ENCODE assay signal across 26 cellular contexts in genomic region chr15:29086891-29087290, GRCh38.
"Had no signal": no experiment of that assay in that cellular context is flagged by ENCODE, and none has a peak within 500 bp of the region (broad histone marks: within the 10 kb centered on the region; RNA-seq: fewer than 3 reads in every experiment).

No MANE protein-coding gene starts in this region.

- H3K27ac ChIP-seq: ascending aorta, breast epithelium, cardiac muscle cell, colonic mucosa, epithelial cell of prostate, esophagus squamous epithelium had no signal

- H3K4me1 ChIP-seq: ascending aorta, breast epithelium, colonic mucosa, esophagus squamous epithelium had no signal

- H3K36me3 ChIP-seq: ascending aorta, breast epithelium, cardiac muscle cell, colonic mucosa, esophagus squamous epithelium had no signal

- H3K27ac Mint-ChIP-seq: activated CD4-positive, alpha-beta memory T cell treated with anti-CD3 and anti-CD28 coated beads for 36 hours; activated CD4-positive, alpha-beta T cell treated with anti-CD3 and anti-CD28 coated beads for 36 hours; activated CD4-positive, alpha-beta T cell treated with anti-CD3 and anti-CD28 coated beads, Interleukin-2, amount 10 ng/mL, durations not matched to agents 24 days and 14 days; activated CD8-positive, alpha-beta memory T cell treated with anti-CD3 and anti-CD28 coated beads, Interleukin-2, amount 10 ng/mL, durations not matched to agents 7 days and 5 days; activated naive CD4-positive, alpha-beta T cell treated with anti-CD3 and anti-CD28 coated beads, Interleukin-2, amount 10 ng/mL, durations not matched to agents 7 days and 5 days had no signal

- H3K27me3 ChIP-seq: ascending aorta, breast epithelium, cardiac muscle cell, colonic mucosa, esophagus squamous epithelium had no signal

- H3K9me3 Mint-ChIP-seq: activated CD4-positive, alpha-beta T cell treated with anti-CD3 and anti-CD28 coated beads, Interleukin-2, amount 10 ng/mL, durations not matched to agents 24 days and 14 days; activated naive CD4-positive, alpha-beta T cell treated with anti-CD3 and anti-CD28 coated beads, Interleukin-2, amount 10 ng/mL, durations not matched to agents 7 days and 5 days had no signal

- H3K9me3 ChIP-seq: ascending aorta, colonic mucosa, esophagus squamous epithelium had no signal

- ATAC-seq: activated CD4-positive, alpha-beta T cell treated with anti-CD3 and anti-CD28 coated beads for 36 hours; activated CD8-positive, alpha-beta memory T cell treated with anti-CD3 and anti-CD28 coated beads, Interleukin-2, amount 10 ng/mL, durations not matched to agents 7 days and 5 days; activated CD8-positive, alpha-beta T cell treated with anti-CD3 and anti-CD28 coated beads, Interleukin-2, amount 10 ng/mL, durations not matched to agents 7 days and 5 days; activated naive CD4-positive, alpha-beta T cell treated with anti-CD3 and anti-CD28 coated beads, Interleukin-2, amount 50 U/mL, for 72 hours had no signal

- H3K4me3 ChIP-seq: ascending aorta, breast epithelium, cardiac muscle cell, colonic mucosa, esophagus squamous epithelium had no signal

- H3K27me3 Mint-ChIP-seq: activated CD4-positive, alpha-beta memory T cell treated with anti-CD3 and anti-CD28 coated beads for 36 hours; activated CD4-positive, alpha-beta T cell treated with anti-CD3 and anti-CD28 coated beads for 36 hours; activated CD8-positive, alpha-beta memory T cell treated with anti-CD3 and anti-CD28 coated beads, Interleukin-2, amount 10 ng/mL, durations not matched to agents 7 days and 5 days; activated naive CD4-positive, alpha-beta T cell treated with anti-CD3 and anti-CD28 coated beads, Interleukin-2, amount 10 ng/mL, durations not matched to agents 7 days and 5 days; activated naive CD8-positive, alpha-beta T cell treated with anti-CD3 and anti-CD28 coated beads, Interleukin-2, amount 10 ng/mL, durations not matched to agents 7 days and 5 days; brain had no signal

- DNase-seq: activated CD4-positive, alpha-beta memory T cell treated with anti-CD3 and anti-CD28 coated beads for 36 hours; activated CD4-positive, alpha-beta T cell treated with anti-CD3 and anti-CD28 coated beads for 36 hours; activated CD4-positive, alpha-beta T cell treated with anti-CD3 and anti-CD28 coated beads, Interleukin-2, amount 10 ng/mL, durations not matched to agents 24 days and 14 days; activated CD4-positive, CD25-positive, alpha-beta regulatory T cell; activated CD4-positive, CD25-positive, alpha-beta regulatory T cell treated with anti-CD3 and anti-CD28 coated beads, Interleukin-2, amount 50 U/mL, for 72 hours; activated CD8-positive, alpha-beta memory T cell treated with anti-CD3 and anti-CD28 coated beads, Interleukin-2, amount 10 ng/mL, durations not matched to agents 7 days and 5 days; activated CD8-positive, alpha-beta memory T cell treated with anti-CD3 and anti-CD28 coated beads, Interleukin-2, amount 50 U/mL, for 4 hours; activated CD8-positive, alpha-beta T cell treated with anti-CD3 and anti-CD28 coated beads, Interleukin-2, amount 10 ng/mL, durations not matched to agents 7 days and 5 days; activated gamma-delta T cell; activated naive CD4-positive, alpha-beta T cell; activated naive CD4-positive, alpha-beta T cell treated with anti-CD3 and anti-CD28 coated beads, Interleukin-2, amount 10 ng/mL, durations not matched to agents 7 days and 5 days; activated naive CD8-positive, alpha-beta T cell treated with anti-CD3 and anti-CD28 coated beads, Interleukin-2, amount 10 ng/mL, durations not matched to agents 7 days and 5 days; activated T-cell treated with anti-CD3 and anti-CD28 coated beads, Interleukin-2, amount 50 U/mL, for 1 hour; activated T-cell treated with anti-CD3 and anti-CD28 coated beads, Interleukin-2, amount 50 U/mL, for 48 hours; central memory CD4-positive, alpha-beta T cell; cerebellar nuclear complex; colonic mucosa; effector CD8-positive, alpha-beta T cell; esophagus squamous epithelium; T-helper 2 cell had no signal

- H3K4me3 Mint-ChIP-seq: activated CD4-positive, alpha-beta memory T cell treated with anti-CD3 and anti-CD28 coated beads for 36 hours; activated CD4-positive, alpha-beta T cell treated with anti-CD3 and anti-CD28 coated beads for 36 hours; activated CD4-positive, alpha-beta T cell treated with anti-CD3 and anti-CD28 coated beads, Interleukin-2, amount 10 ng/mL, durations not matched to agents 24 days and 14 days; activated CD8-positive, alpha-beta memory T cell treated with anti-CD3 and anti-CD28 coated beads, Interleukin-2, amount 10 ng/mL, durations not matched to agents 7 days and 5 days; activated CD8-positive, alpha-beta T cell treated with anti-CD3 and anti-CD28 coated beads, Interleukin-2, amount 10 ng/mL, durations not matched to agents 7 days and 5 days; activated naive CD4-positive, alpha-beta T cell treated with anti-CD3 and anti-CD28 coated beads, Interleukin-2, amount 10 ng/mL, durations not matched to agents 7 days and 5 days; brain had no signal
